ENCODE assay signal across 8 cellular contexts in genomic region chr9:124011460-124012301, GRCh38. TPM values are rescaled to one million over a fixed set of nuclear protein-coding genes. Genes with fewer than 3 reads are reported as not detected.
DNase-seq lines count a peak whose midpoint lies in the region; FAIRE-seq and TF ChIP-seq lines count a peak whose summit lies in the region.

A gene with protein sequence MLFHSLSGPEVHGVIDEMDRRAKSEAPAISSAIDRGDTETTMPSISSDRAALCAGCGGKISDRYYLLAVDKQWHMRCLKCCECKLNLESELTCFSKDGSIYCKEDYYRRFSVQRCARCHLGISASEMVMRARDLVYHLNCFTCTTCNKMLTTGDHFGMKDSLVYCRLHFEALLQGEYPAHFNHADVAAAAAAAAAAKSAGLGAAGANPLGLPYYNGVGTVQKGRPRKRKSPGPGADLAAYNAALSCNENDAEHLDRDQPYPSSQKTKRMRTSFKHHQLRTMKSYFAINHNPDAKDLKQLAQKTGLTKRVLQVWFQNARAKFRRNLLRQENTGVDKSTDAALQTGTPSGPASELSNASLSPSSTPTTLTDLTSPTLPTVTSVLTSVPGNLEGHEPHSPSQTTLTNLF (plus strand): TSS chr9:124011768. CDS start chr9:124012349, 581 bp downstream.

- H3K79me1 ChIP-seq in H9 (ENCODE audit: insufficient read depth, low read depth, low read length, poor library complexity, severe bottlenecking), result no peaks in the 10 kb centered on the region

- no TSS peak for BruUV-seq in Caco-2 (replicated peaks; lab: Mats Ljungman, UMichigan)

- no peak within 1 kb of the TSS for H3K27ac Mint-ChIP-seq in Caco-2 (ENCODE audit: unreplicated experiment)
- H3K27ac Mint-ChIP-seq in H9, result peak within 1 kb of the TSS in 1 of 3 experiments; percentile 72; a peak in 1 of 7 replicates
- H3K27ac Mint-ChIP-seq in astrocyte (ENCODE audit: unreplicated experiment), result peak within 1 kb of the TSS; percentile 5

- H3K4ac ChIP-seq in H9 (ENCODE audit: low read depth, low read length), result no peak within 1 kb of the TSS

- H3K79me2 ChIP-seq in H9 (ENCODE audit: insufficient read depth, low read length) (no peaks in the 10 kb centered on the region), astrocyte (ENCODE audit: insufficient read depth, low read length) (peaks cover 33% of the 10 kb centered on the region)

- peak within 1 kb of the TSS; percentile 56 for H3K4me3 ChIP-seq in Caco-2 (ENCODE audit: low read depth, low read length)
- peak within 1 kb of the TSS; percentile 50 for H3K4me3 ChIP-seq in astrocyte (ENCODE audit: insufficient read depth, low read depth, low read length)
- H3K4me3 ChIP-seq in iPS DF 6.9 (ENCODE audit: low read length), result peak within 1 kb of the TSS; percentile 10; the same call in 1 of the 2 replicates
- peak within 1 kb of the TSS; percentile 80 for H3K4me3 ChIP-seq in skeletal muscle satellite cell (ENCODE audit: low read length)

- no peak within 1 kb of the TSS for H4K8ac ChIP-seq in H9 (replicated peaks; ENCODE audit: insufficient read length, low read depth, low read length)

- CTCF ChIA-PET in Caco-2 (lab: Charles Lee), result no interaction called here

- H3K9ac ChIP-seq in H9 (ENCODE audit: extremely low read depth, insufficient read length, low read length) (no peak within 1 kb of the TSS), astrocyte (ENCODE audit: low read length) (peak within 1 kb of the TSS; percentile 75), skeletal muscle satellite cell (ENCODE audit: low read depth, low read length) (peak within 1 kb of the TSS; percentile 70)

- no peak within 1 kb of the TSS for H2BK20ac ChIP-seq in H9 (ENCODE audit: low read depth, low read length, poor library complexity, severe bottlenecking)

- no peak within 1 kb of the TSS for H2BK12ac ChIP-seq in H9 (ENCODE audit: insufficient read length, low read depth, low read length)

- H3K27ac ChIP-seq in H9 (ENCODE audit: insufficient read length, low read depth, low read length), result no peak within 1 kb of the TSS
- H3K27ac ChIP-seq in astrocyte (ENCODE audit: low read depth, low read length), result no peak within 1 kb of the TSS
- H3K27ac ChIP-seq in iPS DF 6.9 (ENCODE audit: low read length), result no peak within 1 kb of the TSS

- no peak within 1 kb of the TSS for H4K5ac ChIP-seq in H9 (ENCODE audit: insufficient read length, low read depth, low read length)

- intact Hi-C loops in Caco-2 (cut with micrococcal nuclease; ENCODE audit: unreplicated experiment), result loop anchor here (10.0 kb wide), 1 partner anchor 467 kb away; no protein-coding TSS in a partner anchor

- FAIRE-seq in astrocyte (lab: Jason Lieb, UNC), result no peak

- no peak within 1 kb of the TSS for H2AFZ ChIP-seq in H9 (ENCODE audit: low read length)
- H2AFZ ChIP-seq in astrocyte (ENCODE audit: low read depth, low read length), result peak within 1 kb of the TSS; percentile 63

- no peak within 1 kb of the TSS for H2BK120ac ChIP-seq in H9 (ENCODE audit: low read depth, low read length, poor library complexity, severe bottlenecking)

- WGBS in H9 (ENCODE audit: extremely low coverage, insufficient read length, low lambda C conversion rate), result no CpG with 5 or more reads among the region's 95 CpGs
- no CpG with 5 or more reads among the region's 95 CpGs for WGBS in iPS DF 6.9 (ENCODE audit: insufficient coverage, insufficient read length)

- peaks cover 16% of the 10 kb centered on the region for H3K27me3 Mint-ChIP-seq in Caco-2 (ENCODE audit: insufficient read depth, unreplicated experiment)
- H3K27me3 Mint-ChIP-seq in H9 (ENCODE audit: low read depth), result peaks cover 98% of the 10 kb centered on the region
- peaks cover 64% of the 10 kb centered on the region for H3K27me3 Mint-ChIP-seq in astrocyte (ENCODE audit: low read depth, unreplicated experiment)

- H2BK5ac ChIP-seq in H9 (ENCODE audit: insufficient read length, low read length), result no peak within 1 kb of the TSS

- H3K4me2 ChIP-seq in H9 (ENCODE audit: insufficient read depth, insufficient read length, low read length) (peak within 1 kb of the TSS; percentile 29), astrocyte (ENCODE audit: low read length) (peak within 1 kb of the TSS; percentile 81), skeletal muscle satellite cell (ENCODE audit: low read length) (peak within 1 kb of the TSS; percentile 92)

- H3K27me3 ChIP-seq in Caco-2 (replicated peaks; ENCODE audit: control insufficient read depth, insufficient read depth, low read length), result peaks cover 11% of the 10 kb centered on the region
- peaks cover 89% of the 10 kb centered on the region for H3K27me3 ChIP-seq in H9 (ENCODE audit: insufficient read depth, low read length)
- H3K27me3 ChIP-seq in astrocyte (ENCODE audit: insufficient read depth, low read length), result peaks cover 77% of the 10 kb centered on the region
- H3K27me3 ChIP-seq in iPS DF 6.9 (ENCODE audit: control insufficient read depth, insufficient read depth, low read length), result peaks cover 92% of the 10 kb centered on the region
- peaks cover 42% of the 10 kb centered on the region for H3K27me3 ChIP-seq in skeletal muscle satellite cell (ENCODE audit: control insufficient read depth, insufficient read depth, low read length)

- peaks cover 14% of the 10 kb centered on the region for H3K23me2 ChIP-seq in H9 (ENCODE audit: insufficient read length, low read depth, low read length, poor library complexity, severe bottlenecking)

- H2BK15ac ChIP-seq in H9 (ENCODE audit: low read depth, low read length), result no peak within 1 kb of the TSS; the same call in 1 of the 2 replicates

- H3K9me3 ChIP-seq in Caco-2, result no peaks in the 10 kb centered on the region
- no peaks in the 10 kb centered on the region for H3K9me3 ChIP-seq in H9 (ENCODE audit: control insufficient read depth, low read depth, low read length)
- H3K9me3 ChIP-seq in astrocyte (ENCODE audit: insufficient read depth, low read depth, low read length), result no peaks in the 10 kb centered on the region
- no peaks in the 10 kb centered on the region for H3K9me3 ChIP-seq in iPS DF 6.9 (ENCODE audit: control insufficient read depth, insufficient read depth, low read length)
- no peaks in the 10 kb centered on the region for H3K9me3 ChIP-seq in skeletal muscle satellite cell (replicated peaks; ENCODE audit: low read length)

- H3K36me3 Mint-ChIP-seq in Caco-2 (ENCODE audit: insufficient read depth, unreplicated experiment) (no peaks in the 10 kb centered on the region), H9 (ENCODE audit: insufficient read depth in 1 of 3, low read depth in 3 of 3) (no peaks in the 10 kb centered on the region; a peak in 3 of 7 replicates), astrocyte (ENCODE audit: low read depth, unreplicated experiment) (no peaks in the 10 kb centered on the region)

- peak within 1 kb of the TSS; percentile 19; the same call in 1 of the 2 replicates for H3K14ac ChIP-seq in H9 (ENCODE audit: insufficient read depth, low read length)

- H3K4me1 ChIP-seq in Caco-2, result peaks cover 35% of the 10 kb centered on the region
- peaks cover 6% of the 10 kb centered on the region; the same call in 1 of the 2 replicates for H3K4me1 ChIP-seq in H9 (ENCODE audit: insufficient read depth, low read length)
- H3K4me1 ChIP-seq in astrocyte (ENCODE audit: insufficient read depth, low read length), result peaks cover 5% of the 10 kb centered on the region
- H3K4me1 ChIP-seq in iPS DF 6.9 (ENCODE audit: control insufficient read depth, insufficient read depth, low read length), result peaks cover 4% of the 10 kb centered on the region
- H3K4me1 ChIP-seq in skeletal muscle satellite cell (ENCODE audit: control insufficient read depth, insufficient read depth, low read length), result peaks cover 27% of the 10 kb centered on the region

- DNase-seq in Caco-2 (peak; percentile 88 to 89), H9 (peak; percentile 97), NCI-H345 (lab: John Stamatoyannopoulos, UW) (peak; percentile 86), astrocyte (ENCODE audit: low read depth) (peak; percentile 73), iPS DF 6.9 (ENCODE audit: low read depth, low spot score) (no peak), cortex of kidney (lab: John Stamatoyannopoulos, UW) (no peak), medulla oblongata (ENCODE audit: extremely low spot score) (no peak)

- H3K4me1 Mint-ChIP-seq in Caco-2 (ENCODE audit: low read depth, unreplicated experiment), result peaks cover 16% of the 10 kb centered on the region
- H3K4me1 Mint-ChIP-seq in H9, result peaks cover 30 to 57% of the 10 kb centered on the region in 2 experiments
- H3K4me1 Mint-ChIP-seq in astrocyte (ENCODE audit: low read depth, unreplicated experiment), result peaks cover 7% of the 10 kb centered on the region

- no peak within 1 kb of the TSS for H2AK5ac ChIP-seq in H9 (ENCODE audit: insufficient read length, low read length)

- H3K18ac ChIP-seq in H9 (ENCODE audit: insufficient read length, low read depth, low read length), result peak within 1 kb of the TSS; percentile 8

- H4K20me1 ChIP-seq in H9 (ENCODE audit: control insufficient read depth, insufficient read depth, insufficient read length) (peaks cover 3% of the 10 kb centered on the region), astrocyte (ENCODE audit: insufficient read depth, low read length) (peaks cover 39% of the 10 kb centered on the region)

- no peak for TF ChIP-seq CTCF in Caco-2 (IDR thresholded peaks at IDR 0.05; ENCODE audit: insufficient read depth in 1 of 2, low read depth in 1 of 2, low read length in 1 of 2, severe bottlenecking in 1 of 2, unreplicated experiment in 1 of 2)
- peak; percentile 44; the same call in 2 of the 3 replicates for TF ChIP-seq CTCF in H9 (conservative IDR thresholded peaks at IDR 0.05)
- no peak for TF ChIP-seq CTCF in astrocyte (IDR thresholded peaks at IDR 0.05; ENCODE audit: insufficient read depth, low read depth, low read length)

- no peak within 1 kb of the TSS for H4K91ac ChIP-seq in H9 (ENCODE audit: insufficient read length, low read depth, low read length)

- H3K4me3 Mint-ChIP-seq in Caco-2 (ENCODE audit: unreplicated experiment), result peak within 1 kb of the TSS; percentile 87
- peak within 1 kb of the TSS in 1 of 2 experiments; percentile 76; a peak in 3 of 5 replicates for H3K4me3 Mint-ChIP-seq in H9
- no peak within 1 kb of the TSS for H3K4me3 Mint-ChIP-seq in astrocyte (ENCODE audit: unreplicated experiment)

- H3K36me3 ChIP-seq in Caco-2 (ENCODE audit: control insufficient read depth, insufficient read depth, low read length), result no peaks in the 10 kb centered on the region
- H3K36me3 ChIP-seq in astrocyte (ENCODE audit: insufficient read depth, low read length), result no peaks in the 10 kb centered on the region
- no peaks in the 10 kb centered on the region for H3K36me3 ChIP-seq in iPS DF 6.9 (ENCODE audit: control insufficient read depth, insufficient read depth, low read length)
- H3K36me3 ChIP-seq in skeletal muscle satellite cell (ENCODE audit: insufficient read depth, low read length), result no peaks in the 10 kb centered on the region

- no peak within 1 kb of the TSS for H3K23ac ChIP-seq in H9 (ENCODE audit: insufficient read length, low read depth, low read length)

- H3K9me3 Mint-ChIP-seq in Caco-2 (ENCODE audit: unreplicated experiment) (no peaks in the 10 kb centered on the region), H9 (peaks cover 2 to 4% of the 10 kb centered on the region in 2 experiments; a peak in 1 of 5 replicates), astrocyte (ENCODE audit: unreplicated experiment) (peaks cover 20% of the 10 kb centered on the region)

- POLR2A ChIA-PET in Caco-2 (lab: Charles Lee), result no interaction called here

- no peak within 1 kb of the TSS for H3K56ac ChIP-seq in H9 (ENCODE audit: insufficient read length, low read depth, low read length)

- no peak within 1 kb of the TSS for H3T11ph ChIP-seq in H9 (ENCODE audit: low read length)

RNA-seq across cellular contexts. Expression of the gene that starts here (rescaled TPM):
- total RNA-seq in Caco-2 (2022) (2.6 and 4.0 TPM in 2 replicates), H9 (2021) (not detected in 2 replicates), astrocyte (0.14 TPM in 1 of 2 replicates, not detected in the other)
- not detected in 2 replicates for total RNA-seq in skeletal muscle satellite cell (2012; rRNA removed)

Comparison
In these comparisons a context has a peak if more than half of its experiments do, and no peak if none do; other contexts are left out.
1. Peak in DNase-seq and H3K4me2 ChIP-seq in H9; RNA of the gene not detected or under 1 TPM.
2. Peak in DNase-seq, H3K4me3 ChIP-seq, H3K9ac ChIP-seq and H3K4me2 ChIP-seq in astrocyte; RNA of the gene not detected or under 1 TPM.
3. DNase-seq: peak in Caco-2 (2 of 2) and NCI-H345 (single experiment); none in iPS DF 6.9 (single experiment), cortex of kidney (single experiment) and medulla oblongata (single experiment).
4. H3K4me3 ChIP-seq: peak in every context shown above with its lines; median percentile 80 in skeletal muscle satellite cell; 56 in Caco-2; 50 in astrocyte; 10 in iPS DF 6.9.
5. H3K4me2 ChIP-seq: peak in every context shown above with its lines; median percentile 92 in skeletal muscle satellite cell; 81 in astrocyte; 29 in H9.